17 cellular contexts compared by ENCODE assay signal in genomic region chr3:81436182-81436581, GRCh38.
"Had no signal": no experiment of that assay in that cellular context is flagged by ENCODE, and none has a peak within 500 bp of the region (broad histone marks: within the 10 kb centered on the region; RNA-seq: fewer than 3 reads in every experiment).

No MANE protein-coding gene starts in this region.

- H3K36me3 Mint-ChIP-seq: IgD-negative memory B cell had no signal

- ATAC-seq: K562 had no signal

- H3K4me3 ChIP-seq: K562, SJSA1, SK-N-MC had no signal

- DNase-seq: NCI-H1092, NCI-H1436, NCI-H187, NCI-H2029, NCI-H2227 treated with DMSO at 0.1 percent for 48 hours, NCI-H524, NCI-H526 treated with DMSO at 0.1 percent for 48 hours, NCI-H748 treated with DMSO at 0.1 percent for 48 hours, Right ventricle myocardium superior, RPMI8226, SIG-M5, T-helper 2 cell had no signal

- H3K9me3 ChIP-seq: SJSA1 had no signal

- H3K4me1 Mint-ChIP-seq: IgD-negative memory B cell had no signal

- H3K4me3 Mint-ChIP-seq: IgD-negative memory B cell had no signal

- H3K27ac Mint-ChIP-seq: IgD-negative memory B cell had no signal

- H3K4me1 ChIP-seq: SJSA1 had no signal

- H3K27ac ChIP-seq: HL-60, SJSA1, SK-N-MC had no signal

- H3K27me3 ChIP-seq: SJSA1 had no signal

- H3K36me3 ChIP-seq: SJSA1 had no signal
